ENCODE assay signal across 1 cellular context in the genomic region with DNA sequence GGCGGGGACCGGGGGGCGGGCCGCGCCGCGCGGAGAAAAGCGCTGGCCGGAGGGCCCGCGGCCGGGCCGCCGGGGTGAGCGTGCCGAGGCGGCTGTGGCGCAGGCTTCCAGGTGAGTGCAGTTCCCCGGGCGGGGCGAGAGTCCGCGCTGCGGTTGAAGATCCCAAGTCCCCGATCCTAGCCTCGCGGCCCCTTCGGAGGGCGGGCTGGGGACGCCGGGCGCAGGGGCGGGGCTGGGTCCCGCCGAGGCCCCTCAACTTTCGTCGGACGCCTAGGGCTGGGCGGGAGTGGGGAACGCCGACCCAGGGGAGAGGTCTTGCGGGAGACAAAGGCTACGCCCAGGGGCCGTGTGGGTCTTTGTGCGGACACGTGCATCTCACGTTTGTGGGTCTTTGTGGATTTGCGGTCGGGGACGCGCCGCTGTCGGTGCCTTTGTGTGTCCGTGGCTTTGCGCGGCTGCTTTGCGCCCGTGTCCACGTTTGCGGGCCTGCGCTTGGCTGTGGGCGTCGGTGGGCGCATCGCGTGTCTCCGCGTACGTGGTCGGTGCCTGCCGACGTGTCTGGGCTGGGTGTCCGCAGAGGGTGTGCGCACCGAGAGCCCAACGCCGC.
A peak's percentile ranks its signal among the peaks of the same experiment; 100 is the strongest.
TF ChIP-seq lines count a peak whose summit lies in the region.

A gene with protein sequence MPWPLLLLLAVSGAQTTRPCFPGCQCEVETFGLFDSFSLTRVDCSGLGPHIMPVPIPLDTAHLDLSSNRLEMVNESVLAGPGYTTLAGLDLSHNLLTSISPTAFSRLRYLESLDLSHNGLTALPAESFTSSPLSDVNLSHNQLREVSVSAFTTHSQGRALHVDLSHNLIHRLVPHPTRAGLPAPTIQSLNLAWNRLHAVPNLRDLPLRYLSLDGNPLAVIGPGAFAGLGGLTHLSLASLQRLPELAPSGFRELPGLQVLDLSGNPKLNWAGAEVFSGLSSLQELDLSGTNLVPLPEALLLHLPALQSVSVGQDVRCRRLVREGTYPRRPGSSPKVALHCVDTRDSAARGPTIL (plus strand): TSS at position 63 of the 607 bp plus-strand sequence. CDS start 12,261 bp downstream, outside the sequence.

TF ChIP-seq in HepG2, 621 proteins besides CTCF, POLR2A, EP300 and RAD21 (continued from another document and continues in another):
- TF ChIP-seq MAFG (CRISPR knock-in tag; IDR thresholded peaks at IDR 0.05) (peak; percentile 36; the same call in 1 of the 2 replicates), FOXM1 (CRISPR knock-in tag; IDR thresholded peaks at IDR 0.05) (peak; percentile 70; the same call in 1 of the 2 replicates), XBP1 (CRISPR knock-in tag; IDR thresholded peaks at IDR 0.05) (0 out of 2 replicates have a peak, but pooled peaks have one; percentile 29), JUN (CRISPR knock-in tag; IDR thresholded peaks at IDR 0.05) (no peak), ZNF615 (CRISPR knock-in tag; IDR thresholded peaks at IDR 0.05; ENCODE audit: borderline replicate concordance) (no peak), ZNF180 (CRISPR knock-in tag; IDR thresholded peaks at IDR 0.05; ENCODE audit: borderline replicate concordance, low read depth) (no peak), ZBTB42 (CRISPR knock-in tag; IDR thresholded peaks at IDR 0.05) (no peak), ZNF746 (CRISPR knock-in tag; IDR thresholded peaks at IDR 0.05) (no peak), KMT2A (CRISPR knock-in tag; IDR thresholded peaks at IDR 0.05) (no peak), SSRP1 (CRISPR knock-in tag; IDR thresholded peaks at IDR 0.05) (no peak), ZNF530 (CRISPR knock-in tag; IDR thresholded peaks at IDR 0.05; ENCODE audit: low read depth) (no peak), RFXAP (CRISPR knock-in tag; IDR thresholded peaks at IDR 0.05; ENCODE audit: borderline replicate concordance) (no peak)
- TF ChIP-seq, protein P1, sequence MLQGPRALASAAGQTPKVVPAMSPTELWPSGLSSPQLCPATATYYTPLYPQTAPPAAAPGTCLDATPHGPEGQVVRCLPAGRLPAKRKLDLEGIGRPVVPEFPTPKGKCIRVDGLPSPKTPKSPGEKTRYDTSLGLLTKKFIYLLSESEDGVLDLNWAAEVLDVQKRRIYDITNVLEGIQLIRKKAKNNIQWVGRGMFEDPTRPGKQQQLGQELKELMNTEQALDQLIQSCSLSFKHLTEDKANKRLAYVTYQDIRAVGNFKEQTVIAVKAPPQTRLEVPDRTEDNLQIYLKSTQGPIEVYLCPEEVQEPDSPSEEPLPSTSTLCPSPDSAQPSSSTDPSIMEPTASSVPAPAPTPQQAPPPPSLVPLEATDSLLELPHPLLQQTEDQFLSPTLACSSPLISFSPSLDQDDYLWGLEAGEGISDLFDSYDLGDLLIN (CRISPR knock-in tag; IDR thresholded peaks at IDR 0.05; ENCODE audit: borderline replicate concordance) = peak; percentile 72; the same call in 1 of the 2 replicates
- TF ChIP-seq, protein P2, sequence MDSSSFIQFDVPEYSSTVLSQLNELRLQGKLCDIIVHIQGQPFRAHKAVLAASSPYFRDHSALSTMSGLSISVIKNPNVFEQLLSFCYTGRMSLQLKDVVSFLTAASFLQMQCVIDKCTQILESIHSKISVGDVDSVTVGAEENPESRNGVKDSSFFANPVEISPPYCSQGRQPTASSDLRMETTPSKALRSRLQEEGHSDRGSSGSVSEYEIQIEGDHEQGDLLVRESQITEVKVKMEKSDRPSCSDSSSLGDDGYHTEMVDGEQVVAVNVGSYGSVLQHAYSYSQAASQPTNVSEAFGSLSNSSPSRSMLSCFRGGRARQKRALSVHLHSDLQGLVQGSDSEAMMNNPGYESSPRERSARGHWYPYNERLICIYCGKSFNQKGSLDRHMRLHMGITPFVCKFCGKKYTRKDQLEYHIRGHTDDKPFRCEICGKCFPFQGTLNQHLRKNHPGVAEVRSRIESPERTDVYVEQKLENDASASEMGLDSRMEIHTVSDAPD (CRISPR knock-in tag; IDR thresholded peaks at IDR 0.05) = no peak
- TF ChIP-seq, protein P3, sequence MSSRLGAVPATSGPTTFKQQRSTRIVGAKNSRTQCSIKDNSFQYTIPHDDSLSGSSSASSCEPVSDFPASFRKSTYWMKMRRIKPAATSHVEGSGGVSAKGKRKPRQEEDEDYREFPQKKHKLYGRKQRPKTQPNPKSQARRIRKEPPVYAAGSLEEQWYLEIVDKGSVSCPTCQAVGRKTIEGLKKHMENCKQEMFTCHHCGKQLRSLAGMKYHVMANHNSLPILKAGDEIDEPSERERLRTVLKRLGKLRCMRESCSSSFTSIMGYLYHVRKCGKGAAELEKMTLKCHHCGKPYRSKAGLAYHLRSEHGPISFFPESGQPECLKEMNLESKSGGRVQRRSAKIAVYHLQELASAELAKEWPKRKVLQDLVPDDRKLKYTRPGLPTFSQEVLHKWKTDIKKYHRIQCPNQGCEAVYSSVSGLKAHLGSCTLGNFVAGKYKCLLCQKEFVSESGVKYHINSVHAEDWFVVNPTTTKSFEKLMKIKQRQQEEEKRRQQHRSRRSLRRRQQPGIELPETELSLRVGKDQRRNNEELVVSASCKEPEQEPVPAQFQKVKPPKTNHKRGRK (CRISPR knock-in tag; IDR thresholded peaks at IDR 0.05) = no peak
- TF ChIP-seq, protein P4, sequence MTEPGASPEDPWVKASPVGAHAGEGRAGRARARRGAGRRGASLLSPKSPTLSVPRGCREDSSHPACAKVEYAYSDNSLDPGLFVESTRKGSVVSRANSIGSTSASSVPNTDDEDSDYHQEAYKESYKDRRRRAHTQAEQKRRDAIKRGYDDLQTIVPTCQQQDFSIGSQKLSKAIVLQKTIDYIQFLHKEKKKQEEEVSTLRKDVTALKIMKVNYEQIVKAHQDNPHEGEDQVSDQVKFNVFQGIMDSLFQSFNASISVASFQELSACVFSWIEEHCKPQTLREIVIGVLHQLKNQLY (CRISPR knock-in tag; IDR thresholded peaks at IDR 0.05) = no peak
- TF ChIP-seq, protein P5, sequence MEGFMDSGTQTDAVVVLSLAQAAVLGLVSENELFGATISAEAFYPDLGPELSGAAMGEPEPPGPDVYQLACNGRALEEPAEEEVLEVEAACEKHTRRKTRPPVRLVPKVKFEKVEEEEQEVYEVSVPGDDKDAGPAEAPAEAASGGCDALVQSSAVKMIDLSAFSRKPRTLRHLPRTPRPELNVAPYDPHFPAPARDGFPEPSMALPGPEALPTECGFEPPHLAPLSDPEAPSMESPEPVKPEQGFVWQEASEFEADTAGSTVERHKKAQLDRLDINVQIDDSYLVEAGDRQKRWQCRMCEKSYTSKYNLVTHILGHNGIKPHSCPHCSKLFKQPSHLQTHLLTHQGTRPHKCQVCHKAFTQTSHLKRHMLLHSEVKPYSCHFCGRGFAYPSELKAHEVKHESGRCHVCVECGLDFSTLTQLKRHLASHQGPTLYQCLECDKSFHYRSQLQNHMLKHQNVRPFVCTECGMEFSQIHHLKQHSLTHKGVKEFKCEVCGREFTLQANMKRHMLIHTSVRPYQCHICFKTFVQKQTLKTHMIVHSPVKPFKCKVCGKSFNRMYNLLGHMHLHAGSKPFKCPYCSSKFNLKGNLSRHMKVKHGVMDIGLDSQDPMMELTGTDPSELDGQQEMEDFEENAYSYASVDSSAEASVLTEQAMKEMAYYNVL (CRISPR knock-in tag; IDR thresholded peaks at IDR 0.05; ENCODE audit: borderline replicate concordance) = no peak
- TF ChIP-seq, protein P6, sequence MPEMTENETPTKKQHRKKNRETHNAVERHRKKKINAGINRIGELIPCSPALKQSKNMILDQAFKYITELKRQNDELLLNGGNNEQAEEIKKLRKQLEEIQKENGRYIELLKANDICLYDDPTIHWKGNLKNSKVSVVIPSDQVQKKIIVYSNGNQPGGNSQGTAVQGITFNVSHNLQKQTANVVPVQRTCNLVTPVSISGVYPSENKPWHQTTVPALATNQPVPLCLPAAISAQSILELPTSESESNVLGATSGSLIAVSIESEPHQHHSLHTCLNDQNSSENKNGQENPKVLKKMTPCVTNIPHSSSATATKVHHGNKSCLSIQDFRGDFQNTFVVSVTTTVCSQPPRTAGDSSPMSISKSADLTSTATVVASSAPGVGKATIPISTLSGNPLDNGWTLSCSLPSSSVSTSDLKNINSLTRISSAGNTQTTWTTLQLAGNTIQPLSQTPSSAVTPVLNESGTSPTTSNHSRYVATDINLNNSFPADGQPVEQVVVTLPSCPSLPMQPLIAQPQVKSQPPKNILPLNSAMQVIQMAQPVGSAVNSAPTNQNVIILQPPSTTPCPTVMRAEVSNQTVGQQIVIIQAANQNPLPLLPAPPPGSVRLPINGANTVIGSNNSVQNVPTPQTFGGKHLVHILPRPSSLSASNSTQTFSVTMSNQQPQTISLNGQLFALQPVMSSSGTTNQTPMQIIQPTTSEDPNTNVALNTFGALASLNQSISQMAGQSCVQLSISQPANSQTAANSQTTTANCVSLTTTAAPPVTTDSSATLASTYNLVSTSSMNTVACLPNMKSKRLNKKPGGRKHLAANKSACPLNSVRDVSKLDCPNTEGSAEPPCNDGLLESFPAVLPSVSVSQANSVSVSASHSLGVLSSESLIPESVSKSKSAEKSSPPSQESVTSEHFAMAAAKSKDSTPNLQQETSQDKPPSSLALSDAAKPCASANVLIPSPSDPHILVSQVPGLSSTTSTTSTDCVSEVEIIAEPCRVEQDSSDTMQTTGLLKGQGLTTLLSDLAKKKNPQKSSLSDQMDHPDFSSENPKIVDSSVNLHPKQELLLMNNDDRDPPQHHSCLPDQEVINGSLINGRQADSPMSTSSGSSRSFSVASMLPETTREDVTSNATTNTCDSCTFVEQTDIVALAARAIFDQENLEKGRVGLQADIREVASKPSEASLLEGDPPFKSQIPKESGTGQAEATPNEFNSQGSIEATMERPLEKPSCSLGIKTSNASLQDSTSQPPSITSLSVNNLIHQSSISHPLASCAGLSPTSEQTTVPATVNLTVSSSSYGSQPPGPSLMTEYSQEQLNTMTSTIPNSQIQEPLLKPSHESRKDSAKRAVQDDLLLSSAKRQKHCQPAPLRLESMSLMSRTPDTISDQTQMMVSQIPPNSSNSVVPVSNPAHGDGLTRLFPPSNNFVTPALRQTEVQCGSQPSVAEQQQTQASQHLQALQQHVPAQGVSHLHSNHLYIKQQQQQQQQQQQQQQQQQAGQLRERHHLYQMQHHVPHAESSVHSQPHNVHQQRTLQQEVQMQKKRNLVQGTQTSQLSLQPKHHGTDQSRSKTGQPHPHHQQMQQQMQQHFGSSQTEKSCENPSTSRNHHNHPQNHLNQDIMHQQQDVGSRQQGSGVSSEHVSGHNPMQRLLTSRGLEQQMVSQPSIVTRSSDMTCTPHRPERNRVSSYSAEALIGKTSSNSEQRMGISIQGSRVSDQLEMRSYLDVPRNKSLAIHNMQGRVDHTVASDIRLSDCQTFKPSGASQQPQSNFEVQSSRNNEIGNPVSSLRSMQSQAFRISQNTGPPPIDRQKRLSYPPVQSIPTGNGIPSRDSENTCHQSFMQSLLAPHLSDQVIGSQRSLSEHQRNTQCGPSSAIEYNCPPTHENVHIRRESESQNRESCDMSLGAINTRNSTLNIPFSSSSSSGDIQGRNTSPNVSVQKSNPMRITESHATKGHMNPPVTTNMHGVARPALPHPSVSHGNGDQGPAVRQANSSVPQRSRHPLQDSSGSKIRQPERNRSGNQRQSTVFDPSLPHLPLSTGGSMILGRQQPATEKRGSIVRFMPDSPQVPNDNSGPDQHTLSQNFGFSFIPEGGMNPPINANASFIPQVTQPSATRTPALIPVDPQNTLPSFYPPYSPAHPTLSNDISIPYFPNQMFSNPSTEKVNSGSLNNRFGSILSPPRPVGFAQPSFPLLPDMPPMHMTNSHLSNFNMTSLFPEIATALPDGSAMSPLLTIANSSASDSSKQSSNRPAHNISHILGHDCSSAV (CRISPR knock-in tag; IDR thresholded peaks at IDR 0.05; ENCODE audit: borderline replicate concordance) = no peak
- TF ChIP-seq, protein P7, sequence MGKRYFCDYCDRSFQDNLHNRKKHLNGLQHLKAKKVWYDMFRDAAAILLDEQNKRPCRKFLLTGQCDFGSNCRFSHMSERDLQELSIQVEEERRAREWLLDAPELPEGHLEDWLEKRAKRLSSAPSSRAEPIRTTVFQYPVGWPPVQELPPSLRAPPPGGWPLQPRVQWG (CRISPR knock-in tag; IDR thresholded peaks at IDR 0.05; ENCODE audit: borderline replicate concordance, low read depth) = no peak
- TF ChIP-seq, protein P8, sequence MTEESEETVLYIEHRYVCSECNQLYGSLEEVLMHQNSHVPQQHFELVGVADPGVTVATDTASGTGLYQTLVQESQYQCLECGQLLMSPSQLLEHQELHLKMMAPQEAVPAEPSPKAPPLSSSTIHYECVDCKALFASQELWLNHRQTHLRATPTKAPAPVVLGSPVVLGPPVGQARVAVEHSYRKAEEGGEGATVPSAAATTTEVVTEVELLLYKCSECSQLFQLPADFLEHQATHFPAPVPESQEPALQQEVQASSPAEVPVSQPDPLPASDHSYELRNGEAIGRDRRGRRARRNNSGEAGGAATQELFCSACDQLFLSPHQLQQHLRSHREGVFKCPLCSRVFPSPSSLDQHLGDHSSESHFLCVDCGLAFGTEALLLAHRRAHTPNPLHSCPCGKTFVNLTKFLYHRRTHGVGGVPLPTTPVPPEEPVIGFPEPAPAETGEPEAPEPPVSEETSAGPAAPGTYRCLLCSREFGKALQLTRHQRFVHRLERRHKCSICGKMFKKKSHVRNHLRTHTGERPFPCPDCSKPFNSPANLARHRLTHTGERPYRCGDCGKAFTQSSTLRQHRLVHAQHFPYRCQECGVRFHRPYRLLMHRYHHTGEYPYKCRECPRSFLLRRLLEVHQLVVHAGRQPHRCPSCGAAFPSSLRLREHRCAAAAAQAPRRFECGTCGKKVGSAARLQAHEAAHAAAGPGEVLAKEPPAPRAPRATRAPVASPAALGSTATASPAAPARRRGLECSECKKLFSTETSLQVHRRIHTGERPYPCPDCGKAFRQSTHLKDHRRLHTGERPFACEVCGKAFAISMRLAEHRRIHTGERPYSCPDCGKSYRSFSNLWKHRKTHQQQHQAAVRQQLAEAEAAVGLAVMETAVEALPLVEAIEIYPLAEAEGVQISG (CRISPR knock-in tag; IDR thresholded peaks at IDR 0.05) = no peak; the same call in 1 of the 2 replicates
- TF ChIP-seq, protein P9, sequence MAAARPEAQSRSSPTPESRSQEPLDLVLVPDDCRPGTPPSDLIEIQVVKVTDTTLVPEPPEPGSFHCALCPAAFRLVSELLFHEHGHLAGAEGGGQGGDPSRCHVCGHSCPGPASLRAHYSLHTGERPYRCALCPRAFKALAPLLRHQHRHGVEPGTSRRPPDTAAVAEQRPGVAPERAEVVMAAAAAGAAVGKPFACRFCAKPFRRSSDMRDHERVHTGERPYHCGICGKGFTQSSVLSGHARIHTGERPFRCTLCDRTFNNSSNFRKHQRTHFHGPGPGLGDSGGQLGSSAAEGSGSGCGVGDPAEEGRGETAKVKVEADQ (CRISPR knock-in tag; IDR thresholded peaks at IDR 0.05; ENCODE audit: borderline replicate concordance) = 0 out of 2 replicates have a peak, but pooled peaks have one; percentile 33
- TF ChIP-seq, protein P10, sequence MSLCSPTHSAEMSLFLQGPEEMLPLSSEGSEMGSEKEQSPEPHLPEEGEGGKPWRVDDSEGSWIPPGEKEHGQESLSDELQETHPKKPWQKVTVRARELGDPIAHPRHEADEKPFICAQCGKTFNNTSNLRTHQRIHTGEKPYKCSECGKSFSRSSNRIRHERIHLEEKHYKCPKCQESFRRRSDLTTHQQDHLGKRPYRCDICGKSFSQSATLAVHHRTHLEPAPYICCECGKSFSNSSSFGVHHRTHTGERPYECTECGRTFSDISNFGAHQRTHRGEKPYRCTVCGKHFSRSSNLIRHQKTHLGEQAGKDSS (CRISPR knock-in tag; IDR thresholded peaks at IDR 0.05; ENCODE audit: borderline replicate concordance, low read depth) = no peak
- TF ChIP-seq, protein P11, sequence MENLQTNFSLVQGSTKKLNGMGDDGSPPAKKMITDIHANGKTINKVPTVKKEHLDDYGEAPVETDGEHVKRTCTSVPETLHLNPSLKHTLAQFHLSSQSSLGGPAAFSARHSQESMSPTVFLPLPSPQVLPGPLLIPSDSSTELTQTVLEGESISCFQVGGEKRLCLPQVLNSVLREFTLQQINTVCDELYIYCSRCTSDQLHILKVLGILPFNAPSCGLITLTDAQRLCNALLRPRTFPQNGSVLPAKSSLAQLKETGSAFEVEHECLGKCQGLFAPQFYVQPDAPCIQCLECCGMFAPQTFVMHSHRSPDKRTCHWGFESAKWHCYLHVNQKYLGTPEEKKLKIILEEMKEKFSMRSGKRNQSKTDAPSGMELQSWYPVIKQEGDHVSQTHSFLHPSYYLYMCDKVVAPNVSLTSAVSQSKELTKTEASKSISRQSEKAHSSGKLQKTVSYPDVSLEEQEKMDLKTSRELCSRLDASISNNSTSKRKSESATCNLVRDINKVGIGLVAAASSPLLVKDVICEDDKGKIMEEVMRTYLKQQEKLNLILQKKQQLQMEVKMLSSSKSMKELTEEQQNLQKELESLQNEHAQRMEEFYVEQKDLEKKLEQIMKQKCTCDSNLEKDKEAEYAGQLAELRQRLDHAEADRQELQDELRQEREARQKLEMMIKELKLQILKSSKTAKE (CRISPR knock-in tag; IDR thresholded peaks at IDR 0.05; ENCODE audit: borderline replicate concordance) = no peak
